ENCODE assay signal across 26 cellular contexts in genomic region chr3:140198242-140198641, GRCh38.
A peak's percentile ranks its signal among the peaks of the same experiment; 100 is the strongest.
DNase-seq lines count a peak whose midpoint lies in the region; TF ChIP-seq lines count a peak whose summit lies in the region.
"Had no signal": no experiment of that assay in that cellular context is flagged by ENCODE, and none has a peak within 500 bp of the region (broad histone marks: within the 10 kb centered on the region; RNA-seq: fewer than 3 reads in every experiment).

No MANE protein-coding gene starts in this region.

- H3K27me3 Mint-ChIP-seq in activated CD4-positive, alpha-beta memory T cell treated with anti-CD3 and anti-CD28 coated beads for 36 hours, result peaks cover 3% of the 10 kb centered on the region
- H3K27me3 Mint-ChIP-seq: activated naive CD8-positive, alpha-beta T cell treated with anti-CD3 and anti-CD28 coated beads, Interleukin-2, amount 50 U/mL, for 24 hours; CD4-positive, alpha-beta T cell had no signal

- H3K27ac Mint-ChIP-seq in activated CD4-positive, alpha-beta memory T cell treated with anti-CD3 and anti-CD28 coated beads for 36 hours, result no peak overlapping the region
- H3K27ac Mint-ChIP-seq: activated CD8-positive, alpha-beta T cell treated with anti-CD3 and anti-CD28 coated beads for 36 hours; activated naive CD8-positive, alpha-beta T cell treated with anti-CD3 and anti-CD28 coated beads, Interleukin-2, amount 50 U/mL, for 24 hours; CD4-positive, alpha-beta T cell; immature natural killer cell; mesothelial cell of epicardium; natural killer cell treated with Interleukin-12 subunit alpha and Interleukin-12 subunit beta and Interleukin-15 and Interleukin-18, amount 100 ng/mL, for 72 hours; T-cell; type B pancreatic cell had no signal

- H3K36me3 Mint-ChIP-seq in activated CD4-positive, alpha-beta memory T cell treated with anti-CD3 and anti-CD28 coated beads for 36 hours, result peaks cover 2% of the 10 kb centered on the region
- H3K36me3 Mint-ChIP-seq: immature natural killer cell, T-cell, type B pancreatic cell had no signal

- intact Hi-C loops in dorsolateral prefrontal cortex (cut with DNase I), result loop anchor here in 1 of 2 donors (5.0 kb wide), 1 partner anchor 319 kb away; no protein-coding TSS in a partner anchor
- intact Hi-C loops in activated CD4-positive, alpha-beta memory T cell treated with anti-CD3 and anti-CD28 coated beads for 36 hours (cut with micrococcal nuclease), result no loop called here

- TF ChIP-seq CTCF in dorsolateral prefrontal cortex (IDR thresholded peaks at IDR 0.05 in 54 of 56, conservative IDR thresholded peaks at IDR 0.05 in 2 of 56; ENCODE audit: low read depth in 1 of 56, partially characterized antibody in 56 of 56), result peak in 5 of 56 donors; percentile 9 to 37 (median 16)

- no peaks in the 10 kb centered on the region for H3K4me1 Mint-ChIP-seq in activated CD4-positive, alpha-beta memory T cell treated with anti-CD3 and anti-CD28 coated beads for 36 hours (ENCODE audit: low read depth)
- H3K4me1 Mint-ChIP-seq: activated naive CD8-positive, alpha-beta T cell treated with anti-CD3 and anti-CD28 coated beads, Interleukin-2, amount 50 U/mL, for 24 hours; immature natural killer cell; mesothelial cell of epicardium; T-cell had no signal

- H3K27me3 ChIP-seq in dorsolateral prefrontal cortex, result no peaks in the 10 kb centered on the region
- H3K27me3 ChIP-seq: body of pancreas, left lung, ovary had no signal

- POLR2A ChIA-PET in activated CD4-positive, alpha-beta memory T cell treated with anti-CD3 and anti-CD28 coated beads for 36 hours (lab: Charles Lee), result no interaction called here

- H3K4me3 Mint-ChIP-seq in activated CD4-positive, alpha-beta memory T cell treated with anti-CD3 and anti-CD28 coated beads for 36 hours, result no peak overlapping the region
- H3K4me3 Mint-ChIP-seq: activated CD8-positive, alpha-beta T cell treated with anti-CD3 and anti-CD28 coated beads for 36 hours; activated naive CD8-positive, alpha-beta T cell treated with anti-CD3 and anti-CD28 coated beads, Interleukin-2, amount 50 U/mL, for 24 hours; CD4-positive, alpha-beta T cell; immature natural killer cell; mesothelial cell of epicardium; natural killer cell treated with Interleukin-12 subunit alpha and Interleukin-12 subunit beta and Interleukin-15 and Interleukin-18, amount 100 ng/mL, for 72 hours; T-cell; type B pancreatic cell had no signal

- peak; percentile 64 for DNase-seq in DMS 273 (lab: John Stamatoyannopoulos, UW; ENCODE audit: unreplicated experiment)
- DNase-seq in DMS 273 treated with DMSO at 0.1 percent for 48 hours (lab: John Stamatoyannopoulos, UW), result no peak
- peak; percentile 18 for DNase-seq in NCI-H2171 (lab: John Stamatoyannopoulos, UW)
- peak; percentile 13 to 86 (median 77) for DNase-seq in dorsolateral prefrontal cortex
- DNase-seq in occipital lobe (lab: John Stamatoyannopoulos, UW), result peak; percentile 66
- no peak for DNase-seq in NCI-H1417 treated with DMSO at 0.1 percent for 48 hours (lab: John Stamatoyannopoulos, UW)
- DNase-seq in epidermal melanocyte (ENCODE audit: insufficient read length, low spot score), result no peak
- DNase-seq in activated CD4-positive, alpha-beta memory T cell treated with anti-CD3 and anti-CD28 coated beads for 36 hours, result no peak
- DNase-seq: activated CD8-positive, alpha-beta T cell treated with anti-CD3 and anti-CD28 coated beads for 36 hours; activated gamma-delta T cell treated with Interleukin-2 at 50 U/mL for 16 hours; activated naive CD8-positive, alpha-beta T cell treated with anti-CD3 and anti-CD28 coated beads, Interleukin-2, amount 50 U/mL, for 24 hours; body of pancreas; CD4-positive, alpha-beta T cell; DMS153; erythroblast; foreskin fibroblast; immature natural killer cell; left lung; NCI-H1048; NK-92 treated with Interleukin-12 subunit alpha and Interleukin-12 subunit beta, amount 100 ng/mL, for 24 hours; ovary; T-cell had no signal

- no peak overlapping the region for H3K4me3 ChIP-seq in dorsolateral prefrontal cortex
- H3K4me3 ChIP-seq: body of pancreas, left lung, ovary had no signal

- H3K9me3 Mint-ChIP-seq in activated CD4-positive, alpha-beta memory T cell treated with anti-CD3 and anti-CD28 coated beads for 36 hours, result peaks cover 9% of the 10 kb centered on the region
- H3K9me3 Mint-ChIP-seq: activated CD8-positive, alpha-beta T cell treated with anti-CD3 and anti-CD28 coated beads for 36 hours; CD4-positive, alpha-beta T cell; type B pancreatic cell had no signal

- H3K27ac ChIP-seq in dorsolateral prefrontal cortex, result peak overlapping the region in 34 of 59 donors; percentile 2 to 79 (median 44)
- H3K27ac ChIP-seq: 22Rv1, body of pancreas, left lung, ovary had no signal

- CTCF ChIA-PET in activated CD4-positive, alpha-beta memory T cell treated with anti-CD3 and anti-CD28 coated beads for 36 hours (lab: Charles Lee), result no interaction called here

Comparison
In these comparisons a context has a peak if more than half of its experiments do, and no peak if none do; other contexts are left out.
1. DNase-seq: peak in DMS 273 (single experiment), NCI-H2171 (single experiment), dorsolateral prefrontal cortex (10 of 10) and occipital lobe (single experiment); none in DMS 273 treated with DMSO at 0.1 percent for 48 hours (single experiment), NCI-H1417 treated with DMSO at 0.1 percent for 48 hours (single experiment), epidermal melanocyte (single experiment) and activated CD4-positive, alpha-beta memory T cell treated with anti-CD3 and anti-CD28 coated beads for 36 hours (single experiment).